ENCODE assay signal across 1 cellular context in the genomic region with DNA sequence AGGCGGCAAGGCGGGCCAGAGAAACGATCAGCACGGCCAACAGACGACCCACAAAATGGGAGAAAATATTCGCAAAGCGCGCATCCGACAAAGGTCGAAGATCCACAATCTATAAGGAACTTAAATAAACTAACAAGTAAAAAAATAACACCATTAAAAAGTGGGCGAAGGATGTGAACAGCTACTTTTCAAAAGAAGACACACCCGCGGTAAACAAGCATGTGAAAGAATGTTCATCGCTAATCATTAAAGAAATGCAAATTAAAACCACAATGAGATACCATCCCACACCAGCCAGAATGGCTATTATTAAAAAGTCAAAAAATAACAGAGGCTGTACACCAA.
TF ChIP-seq lines count a peak whose summit lies in the region.

No MANE protein-coding gene starts in this region.

TF ChIP-seq in HCT116, 20 proteins besides CTCF, POLR2A, EP300 and RAD21 (continued from another document):
- TF ChIP-seq, protein P1, sequence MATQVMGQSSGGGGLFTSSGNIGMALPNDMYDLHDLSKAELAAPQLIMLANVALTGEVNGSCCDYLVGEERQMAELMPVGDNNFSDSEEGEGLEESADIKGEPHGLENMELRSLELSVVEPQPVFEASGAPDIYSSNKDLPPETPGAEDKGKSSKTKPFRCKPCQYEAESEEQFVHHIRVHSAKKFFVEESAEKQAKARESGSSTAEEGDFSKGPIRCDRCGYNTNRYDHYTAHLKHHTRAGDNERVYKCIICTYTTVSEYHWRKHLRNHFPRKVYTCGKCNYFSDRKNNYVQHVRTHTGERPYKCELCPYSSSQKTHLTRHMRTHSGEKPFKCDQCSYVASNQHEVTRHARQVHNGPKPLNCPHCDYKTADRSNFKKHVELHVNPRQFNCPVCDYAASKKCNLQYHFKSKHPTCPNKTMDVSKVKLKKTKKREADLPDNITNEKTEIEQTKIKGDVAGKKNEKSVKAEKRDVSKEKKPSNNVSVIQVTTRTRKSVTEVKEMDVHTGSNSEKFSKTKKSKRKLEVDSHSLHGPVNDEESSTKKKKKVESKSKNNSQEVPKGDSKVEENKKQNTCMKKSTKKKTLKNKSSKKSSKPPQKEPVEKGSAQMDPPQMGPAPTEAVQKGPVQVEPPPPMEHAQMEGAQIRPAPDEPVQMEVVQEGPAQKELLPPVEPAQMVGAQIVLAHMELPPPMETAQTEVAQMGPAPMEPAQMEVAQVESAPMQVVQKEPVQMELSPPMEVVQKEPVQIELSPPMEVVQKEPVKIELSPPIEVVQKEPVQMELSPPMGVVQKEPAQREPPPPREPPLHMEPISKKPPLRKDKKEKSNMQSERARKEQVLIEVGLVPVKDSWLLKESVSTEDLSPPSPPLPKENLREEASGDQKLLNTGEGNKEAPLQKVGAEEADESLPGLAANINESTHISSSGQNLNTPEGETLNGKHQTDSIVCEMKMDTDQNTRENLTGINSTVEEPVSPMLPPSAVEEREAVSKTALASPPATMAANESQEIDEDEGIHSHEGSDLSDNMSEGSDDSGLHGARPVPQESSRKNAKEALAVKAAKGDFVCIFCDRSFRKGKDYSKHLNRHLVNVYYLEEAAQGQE (IDR thresholded peaks at IDR 0.05; ENCODE audit: low read depth), result no peak
- TF ChIP-seq JUND (IDR thresholded peaks at IDR 0.05), result no peak
- no peak for TF ChIP-seq EZH2 (IDR thresholded peaks at IDR 0.05)
- TF ChIP-seq TCF7L2 (IDR thresholded peaks at IDR 0.05; ENCODE audit: borderline replicate concordance, extremely low read depth, insufficient read depth, insufficient read length), result no peak
- no peak for TF ChIP-seq SIN3A (IDR thresholded peaks at IDR 0.05; ENCODE audit: low read depth)
- TF ChIP-seq, protein P2, sequence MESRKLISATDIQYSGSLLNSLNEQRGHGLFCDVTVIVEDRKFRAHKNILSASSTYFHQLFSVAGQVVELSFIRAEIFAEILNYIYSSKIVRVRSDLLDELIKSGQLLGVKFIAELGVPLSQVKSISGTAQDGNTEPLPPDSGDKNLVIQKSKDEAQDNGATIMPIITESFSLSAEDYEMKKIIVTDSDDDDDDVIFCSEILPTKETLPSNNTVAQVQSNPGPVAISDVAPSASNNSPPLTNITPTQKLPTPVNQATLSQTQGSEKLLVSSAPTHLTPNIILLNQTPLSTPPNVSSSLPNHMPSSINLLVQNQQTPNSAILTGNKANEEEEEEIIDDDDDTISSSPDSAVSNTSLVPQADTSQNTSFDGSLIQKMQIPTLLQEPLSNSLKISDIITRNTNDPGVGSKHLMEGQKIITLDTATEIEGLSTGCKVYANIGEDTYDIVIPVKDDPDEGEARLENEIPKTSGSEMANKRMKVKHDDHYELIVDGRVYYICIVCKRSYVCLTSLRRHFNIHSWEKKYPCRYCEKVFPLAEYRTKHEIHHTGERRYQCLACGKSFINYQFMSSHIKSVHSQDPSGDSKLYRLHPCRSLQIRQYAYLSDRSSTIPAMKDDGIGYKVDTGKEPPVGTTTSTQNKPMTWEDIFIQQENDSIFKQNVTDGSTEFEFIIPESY (IDR thresholded peaks at IDR 0.05; ENCODE audit: extremely low read depth, insufficient replicate concordance, low read length), result no peak
- TF ChIP-seq YY1 (IDR thresholded peaks at IDR 0.05; ENCODE audit: extremely low read depth, insufficient replicate concordance, low read depth, low read length), result no peak
